8 cellular contexts compared by ENCODE assay signal in genomic region chr3:114809668-114810413, GRCh38.
DNase-seq lines count a peak whose midpoint lies in the region; ATAC-seq and TF ChIP-seq lines count a peak whose summit lies in the region.

No MANE protein-coding gene starts in this region.

- no peaks in the 10 kb centered on the region for H3K27me3 ChIP-seq in esophagus muscularis mucosa

- TF ChIP-seq EP300 in esophagus muscularis mucosa (IDR thresholded peaks at IDR 0.05), result no peak

- no peaks in the 10 kb centered on the region for H3K9me3 ChIP-seq in esophagus muscularis mucosa

- TF ChIP-seq CTCF in fibroblast of mammary gland (conservative IDR thresholded peaks at IDR 0.05; ENCODE audit: control insufficient read depth, insufficient read depth, low read depth, low read length) (no peak), esophagus muscularis mucosa (IDR thresholded peaks at IDR 0.05) (no peak)

- no peak overlapping the region for H3K4me3 ChIP-seq in fibroblast of mammary gland (ENCODE audit: control insufficient read depth, low read depth, low read length)
- no peak overlapping the region for H3K4me3 ChIP-seq in esophagus muscularis mucosa

- peaks cover 0 to 11% (median 0%) of the 10 kb centered on the region in 4 donors for H3K36me3 ChIP-seq in esophagus muscularis mucosa

- H3K4me1 ChIP-seq in esophagus muscularis mucosa, result no peaks in the 10 kb centered on the region

- intact Hi-C loops in esophagus muscularis mucosa (cut with DNase I), result no loop called here

- no peak overlapping the region for H3K27ac ChIP-seq in esophagus muscularis mucosa (replicated peaks in 1 of 4)

- 75% methylated on average over 5 of the region's 5 CpGs for WGBS in esophagus muscularis mucosa

- DNase-seq in EH (ENCODE audit: low read depth), result peak; percentile 38
- peak; percentile 3 for DNase-seq in fibroblast of mammary gland (ENCODE audit: low read depth)
- DNase-seq in cerebellar cortex (ENCODE audit: low spot score), result no peak
- no peak for DNase-seq in esophagus muscularis mucosa (ENCODE audit: extremely low spot score)
- DNase-seq in epidermal melanocyte (ENCODE audit: insufficient read length, low spot score), result no peak
- no peak for DNase-seq in MV-4-11 (lab: John Stamatoyannopoulos, UW)

- ATAC-seq in GM19455 (IDR thresholded peaks at IDR 0.05; ENCODE audit: unreplicated experiment) (peak; percentile 99), HG03432 (IDR thresholded peaks at IDR 0.05; ENCODE audit: unreplicated experiment) (peak; percentile 100)

- TF ChIP-seq POLR2A in esophagus muscularis mucosa (IDR thresholded peaks at IDR 0.05; ENCODE audit: low read depth), result no peak

Comparison
In these comparisons a context has a peak if more than half of its experiments do, and no peak if none do; other contexts are left out.
1. DNase-seq: peak in EH (single experiment) and fibroblast of mammary gland (single experiment); none in cerebellar cortex (single experiment), esophagus muscularis mucosa (single experiment), epidermal melanocyte (single experiment) and MV-4-11 (single experiment).